ENCODE assay signal across 10 cellular contexts in genomic region chr15:52559583-52559982, GRCh38. TPM values are rescaled to one million over a fixed set of nuclear protein-coding genes. Genes with fewer than 3 reads are reported as not detected.
A peak's percentile ranks its signal among the peaks of the same experiment; 100 is the strongest.
DNase-seq lines count a peak whose midpoint lies in the region; FAIRE-seq and TF ChIP-seq lines count a peak whose summit lies in the region.
"Had no signal": no experiment of that assay in that cellular context is flagged by ENCODE, and none has a peak within 500 bp of the region (broad histone marks: within the 10 kb centered on the region; RNA-seq: fewer than 3 reads in every experiment).

No MANE protein-coding gene starts in this region.

- no peak overlapping the region for H3K56ac ChIP-seq in H9 (ENCODE audit: insufficient read length, low read depth, low read length)

- no peaks in the 10 kb centered on the region for H3K27me3 Mint-ChIP-seq in H9 (ENCODE audit: low read depth)

- no peak overlapping the region for H3K14ac ChIP-seq in H9 (ENCODE audit: insufficient read depth, low read length)

- no peak overlapping the region for H2AFZ ChIP-seq in H9 (ENCODE audit: low read length)

- peaks cover 13 to 23% of the 10 kb centered on the region in 2 experiments for H3K4me1 Mint-ChIP-seq in H9

- H3K23me2 ChIP-seq in H9 (ENCODE audit: insufficient read length, low read depth, low read length, poor library complexity, severe bottlenecking): no peaks in the 10 kb centered on the region

- H3K27me3 ChIP-seq in H9 (ENCODE audit: insufficient read depth, low read length) (no peaks in the 10 kb centered on the region), small intestine (ENCODE audit: control insufficient read depth in 2 of 2, insufficient read depth in 2 of 2, low read length in 2 of 2) (no peaks in the 10 kb centered on the region)

- H3T11ph ChIP-seq in H9 (ENCODE audit: low read length): no peak overlapping the region

- no peaks in the 10 kb centered on the region for H4K20me1 ChIP-seq in H9 (ENCODE audit: control insufficient read depth, insufficient read depth, insufficient read length)

- no peak overlapping the region for H3K23ac ChIP-seq in H9 (ENCODE audit: insufficient read length, low read depth, low read length)

- H3K79me2 ChIP-seq in H9 (ENCODE audit: insufficient read depth, low read length): peaks cover 54% of the 10 kb centered on the region; the same call in 1 of the 2 replicates

- no peak overlapping the region for H4K8ac ChIP-seq in H9 (replicated peaks; ENCODE audit: insufficient read length, low read depth, low read length)

- H2BK20ac ChIP-seq in H9 (ENCODE audit: low read depth, low read length, poor library complexity, severe bottlenecking): no peak overlapping the region

- no peak overlapping the region for H2AK5ac ChIP-seq in H9 (ENCODE audit: insufficient read length, low read length)

- H2BK120ac ChIP-seq in H9 (ENCODE audit: low read depth, low read length, poor library complexity, severe bottlenecking): no peak overlapping the region

- H3K4me1 ChIP-seq in H9 (ENCODE audit: insufficient read depth, low read length): no peaks in the 10 kb centered on the region
- peaks cover 0 to 10% of the 10 kb centered on the region in 2 donors for H3K4me1 ChIP-seq in small intestine (ENCODE audit: control insufficient read depth in 2 of 2, insufficient read depth in 1 of 2, low read depth in 1 of 2, low read length in 1 of 2)

- no CpG with 5 or more reads among the region's 2 CpGs for WGBS in H9 (ENCODE audit: extremely low coverage, insufficient read length, low lambda C conversion rate)
- WGBS in small intestine, 3 donors: 73 to 83% (median 76%) methylated on average over 2 of the region's 2 CpGs

- no peak overlapping the region for H3K4ac ChIP-seq in H9 (ENCODE audit: low read depth, low read length)

- H2BK12ac ChIP-seq in H9 (ENCODE audit: insufficient read length, low read depth, low read length): no peak overlapping the region

- DNase-seq in AG08396 (ENCODE audit: low spot score) (peak; percentile 18), H9 (no peak), hepatic stellate cell (ENCODE audit: low spot score) (peak; percentile 19), small intestine (no peak), COR-L47 (lab: John Stamatoyannopoulos, UW) (no peak), DMS 273 treated with DMSO at 0.1 percent for 48 hours (lab: John Stamatoyannopoulos, UW) (no peak), GM19238 (ENCODE audit: insufficient read length, low spot score) (no peak)
- peak; percentile 22 for DNase-seq in activated CD8-positive, alpha-beta memory T cell treated with anti-CD3 and anti-CD28 coated beads, Interleukin-2, amount 50 U/mL, for 4 hours
- DNase-seq: NCI-H2029 treated with DMSO at 0.1 percent for 48 hours, right cardiac atrium had no signal

- H3K9me3 Mint-ChIP-seq in H9: no peaks in the 10 kb centered on the region

- H3K36me3 Mint-ChIP-seq in H9 (ENCODE audit: insufficient read depth in 1 of 3, low read depth in 3 of 3): peaks cover 10 to 32% (median 31%) of the 10 kb centered on the region in 3 experiments; a peak in 6 of 7 replicates

- H2BK15ac ChIP-seq in H9 (ENCODE audit: low read depth, low read length): no peak overlapping the region

- no peak overlapping the region for H3K27ac ChIP-seq in H9 (ENCODE audit: insufficient read length, low read depth, low read length)
- no peak overlapping the region for H3K27ac ChIP-seq in small intestine (ENCODE audit: low read depth in 1 of 2, low read length in 1 of 2)

- no peak overlapping the region for H3K18ac ChIP-seq in H9 (ENCODE audit: insufficient read length, low read depth, low read length)

- H2BK5ac ChIP-seq in H9 (ENCODE audit: insufficient read length, low read length): no peak overlapping the region

- H3K9me3 ChIP-seq in H9 (ENCODE audit: control insufficient read depth, low read depth, low read length): no peaks in the 10 kb centered on the region
- no peaks in the 10 kb centered on the region for H3K9me3 ChIP-seq in small intestine (ENCODE audit: control insufficient read depth, low read depth)

- no peak overlapping the region for H3K4me3 Mint-ChIP-seq in H9

- TF ChIP-seq CTCF in H9 (conservative IDR thresholded peaks at IDR 0.05): no peak

- H3K36me3 ChIP-seq in small intestine (ENCODE audit: control insufficient read depth in 2 of 2, insufficient read depth in 2 of 2, low read length in 2 of 2): no peaks in the 10 kb centered on the region

- peak overlapping the region in 2 of 3 experiments; percentile 26 to 88; a peak in 2 of 7 replicates for H3K27ac Mint-ChIP-seq in H9

- FAIRE-seq in small intestine (lab: Jason Lieb, UNC): no peak

- peaks cover 3% of the 10 kb centered on the region for H3K79me1 ChIP-seq in H9 (ENCODE audit: insufficient read depth, low read depth, low read length, poor library complexity, severe bottlenecking)

- peak overlapping the region; percentile 1 for H3K9ac ChIP-seq in H9 (ENCODE audit: extremely low read depth, insufficient read length, low read length)

- no peak overlapping the region for H4K91ac ChIP-seq in H9 (ENCODE audit: insufficient read length, low read depth, low read length)

- H3K4me3 ChIP-seq in small intestine (ENCODE audit: low read depth in 1 of 2, low read length in 2 of 2): no peak overlapping the region

- H3K4me2 ChIP-seq in H9 (ENCODE audit: insufficient read depth, insufficient read length, low read length): no peak overlapping the region

- H4K5ac ChIP-seq in H9 (ENCODE audit: insufficient read length, low read depth, low read length): no peak overlapping the region

RNA-seq across cellular contexts. Expression of gene ARPP19, which starts 9.2 kb away (rescaled TPM):
- total RNA-seq in H9 (2021): 229 and 247 TPM in 2 replicates
- polyA plus RNA-seq in small intestine: 10 to 100 TPM; 26.4 to 31.1 (median 27.0) TPM

RNA-seq across cellular contexts. Expression of gene MYO5A, which starts 30.9 kb away (rescaled TPM):
- total RNA-seq in H9 (2021): 21.8 and 22.0 TPM in 2 replicates
- polyA plus RNA-seq in small intestine: 1 to 10 TPM in 2 of 3 donors, under 1 TPM in 1; 0.45 to 3.0 (median 1.4) TPM

Comparison
In these comparisons a context has a peak if more than half of its experiments do, and no peak if none do; other contexts are left out.
1. DNase-seq: peak in AG08396 (single experiment), activated CD8-positive, alpha-beta memory T cell treated with anti-CD3 and anti-CD28 coated beads, Interleukin-2, amount 50 U/mL, for 4 hours (single experiment) and hepatic stellate cell (single experiment); none in H9 (single experiment), small intestine (single experiment), COR-L47 (single experiment), DMS 273 treated with DMSO at 0.1 percent for 48 hours (single experiment) and GM19238 (single experiment).